ENCODE assay signal across 12 cellular contexts in genomic region chr4:86641516-86642090, GRCh38.
"Had no signal": no experiment of that assay in that cellular context is flagged by ENCODE, and none has a peak within 500 bp of the region (broad histone marks: within the 10 kb centered on the region; RNA-seq: fewer than 3 reads in every experiment).

No MANE protein-coding gene starts in this region.

- H3K4me1 ChIP-seq: heart left ventricle, stomach had no signal

- H3K4me3 Mint-ChIP-seq: activated naive CD4-positive, alpha-beta T cell treated with anti-CD3 and anti-CD28 coated beads, Interleukin-2, amount 50 U/mL, for 24 hours; naive B cell had no signal

- H3K4me1 Mint-ChIP-seq: activated naive CD4-positive, alpha-beta T cell treated with anti-CD3 and anti-CD28 coated beads, Interleukin-2, amount 50 U/mL, for 24 hours; naive B cell had no signal

- H3K27me3 ChIP-seq: heart left ventricle, stomach had no signal

- H3K27ac ChIP-seq: coronary artery, heart left ventricle, stomach, thoracic aorta had no signal

- H3K36me3 ChIP-seq: heart left ventricle, stomach, thoracic aorta had no signal

- H3K27ac Mint-ChIP-seq: activated naive CD4-positive, alpha-beta T cell treated with anti-CD3 and anti-CD28 coated beads, Interleukin-2, amount 50 U/mL, for 24 hours; naive B cell had no signal

- DNase-seq: activated CD4-positive, alpha-beta T cell treated with anti-CD3 and anti-CD28 coated beads, Interleukin-2, amount 50 U/mL, for 1 hour; activated CD4-positive, CD25-positive, alpha-beta regulatory T cell; caudate nucleus; effector CD8-positive, alpha-beta T cell; heart left ventricle; naive B cell; retina; stimulated activated CD4-positive, alpha-beta T cell treated with anti-CD3 and anti-CD28 coated beads, Interleukin-4, amount 100 ng/mL, for 24 hours; stomach had no signal

- H3K9me3 ChIP-seq: stomach, thoracic aorta had no signal

- H3K36me3 Mint-ChIP-seq: activated naive CD4-positive, alpha-beta T cell treated with anti-CD3 and anti-CD28 coated beads, Interleukin-2, amount 50 U/mL, for 24 hours; naive B cell had no signal

- ATAC-seq: heart left ventricle had no signal

- H3K4me3 ChIP-seq: coronary artery, heart left ventricle, stomach, thoracic aorta had no signal
